Comparison of ENCODE assay signal across 9 cellular contexts in genomic region chr16:4626396-4626795, GRCh38. TPM values are rescaled to one million over a fixed set of nuclear protein-coding genes. Genes with fewer than 3 reads are reported as not detected.
DNase-seq lines count a peak whose midpoint lies in the region; ATAC-seq and TF ChIP-seq lines count a peak whose summit lies in the region.
"Had no signal": no experiment of that assay in that cellular context is flagged by ENCODE, and none has a peak within 500 bp of the region (broad histone marks: within the 10 kb centered on the region; RNA-seq: fewer than 3 reads in every experiment).

No MANE protein-coding gene starts in this region.

- TF ChIP-seq CTCF in GM12875 (IDR thresholded peaks at IDR 0.05; ENCODE audit: borderline replicate concordance, insufficient read depth, low read depth, low read length) (no peak), SU-DHL-6 (IDR thresholded peaks at IDR 0.05; ENCODE audit: insufficient read depth, low read length, poor library complexity, severe bottlenecking) (no peak), fibroblast of lung (conservative IDR thresholded peaks at IDR 0.05 in 1 of 2, IDR thresholded peaks at IDR 0.05 in 1 of 2; ENCODE audit: low read depth in 1 of 2, low read length in 2 of 2) (no peak), gastrocnemius medialis (IDR thresholded peaks at IDR 0.05 in 4 of 5, conservative IDR thresholded peaks at IDR 0.05 in 1 of 5) (no peak), GM10248 (IDR thresholded peaks at IDR 0.05; ENCODE audit: control extremely low read depth, extremely low read depth, low read depth, missing control alignments) (no peak)

- H3K4me3 ChIP-seq in GM12875 (ENCODE audit: low read depth, low read length) = peak overlapping the region; percentile 91
- H3K4me3 ChIP-seq in SU-DHL-6 (ENCODE audit: insufficient read depth, low read length, poor library complexity, severe bottlenecking) = no peak overlapping the region
- H3K4me3 ChIP-seq in fibroblast of lung (replicated peaks in 1 of 4; ENCODE audit: control extremely low read depth in 1 of 4, insufficient read depth in 1 of 4, low read depth in 3 of 4, low read length in 4 of 4) = peak overlapping the region; percentile 70 to 90 (median 76)
- peak overlapping the region; percentile 77 to 97 (median 82) for H3K4me3 ChIP-seq in gastrocnemius medialis

- CTCF ChIA-PET in GM10248 (lab: Yijun Ruan, JAX) = interaction anchor here (1.7 to 7.7 kb wide), 4 partner anchors 8 to 24 kb away, joined by 3 to 60 read pairs (median 46); partner anchors contain the start of gene UBALD1

- no peak for ATAC-seq in gastrocnemius medialis
- ATAC-seq in GM21381 (IDR thresholded peaks at IDR 0.05; ENCODE audit: unreplicated experiment) = no peak

- peak overlapping the region; percentile 67 for H3K4me2 ChIP-seq in SU-DHL-6 (ENCODE audit: low read depth, low read length, poor library complexity, severe bottlenecking)
- H3K4me2 ChIP-seq in fibroblast of lung (ENCODE audit: extremely low read depth, insufficient read depth, low read length) = peak overlapping the region; percentile 81

- H3K27me3 ChIP-seq in SU-DHL-6 (ENCODE audit: low read length) (no peaks in the 10 kb centered on the region), fibroblast of lung (ENCODE audit: control insufficient read depth, insufficient read depth, low read length) (no peaks in the 10 kb centered on the region), gastrocnemius medialis (no peaks in the 10 kb centered on the region)

- in situ Hi-C loops in gastrocnemius medialis (cut with MboI; ENCODE audit: low sequenced_read_pairs in 4 of 4) = no loop called here

- H3F3A ChIP-seq in SU-DHL-6 (ENCODE audit: insufficient read depth) = no peaks in the 10 kb centered on the region

- no peak for DNase-seq in fibroblast of lung (ENCODE audit: low read depth in 2 of 2)
- no peak for DNase-seq in gastrocnemius medialis
- DNase-seq in DMS53 treated with DMSO at 0.1 percent for 48 hours (lab: John Stamatoyannopoulos, UW; ENCODE audit: unreplicated experiment) = no peak
- DNase-seq in GM10248 (ENCODE audit: extremely low spot score) = no peak
- DNase-seq in GDM1 (lab: John Stamatoyannopoulos, UW) = no peak
- DNase-seq: activated CD4-positive, alpha-beta T cell treated with anti-CD3 and anti-CD28 coated beads for 1 hour had no signal

- H3K27ac ChIP-seq in SU-DHL-6 (ENCODE audit: low read depth, low read length) = no peak overlapping the region
- peak overlapping the region; percentile 97 for H3K27ac ChIP-seq in fibroblast of lung (ENCODE audit: insufficient read depth, low read length)
- H3K27ac ChIP-seq in gastrocnemius medialis = peak overlapping the region; percentile 88 to 96 (median 94)

- H3K9ac ChIP-seq in SU-DHL-6 (ENCODE audit: low read length) = peak overlapping the region; percentile 83
- no peak overlapping the region for H3K9ac ChIP-seq in fibroblast of lung (ENCODE audit: insufficient read depth, low read length)

- POLR2A ChIA-PET in GM10248 (lab: Yijun Ruan, JAX) = interaction anchor here (1.3 kb wide), 1 partner anchor 12 kb away, joined by 3 read pairs; no protein-coding TSS in a partner anchor

- H2AFZ ChIP-seq in SU-DHL-6 (ENCODE audit: low read depth, low read length, severe bottlenecking) (no peak overlapping the region), fibroblast of lung (ENCODE audit: low read length) (no peak overlapping the region)

- no peaks in the 10 kb centered on the region for H4K20me1 ChIP-seq in SU-DHL-6 (ENCODE audit: low read depth, low read length)
- no peaks in the 10 kb centered on the region for H4K20me1 ChIP-seq in fibroblast of lung (ENCODE audit: control insufficient read depth, extremely low read depth, insufficient read depth, low read length)

- peaks cover 5% of the 10 kb centered on the region for H3K4me1 ChIP-seq in fibroblast of lung (ENCODE audit: control insufficient read depth, extremely low read depth, insufficient read depth, low read length)
- peaks cover 19% of the 10 kb centered on the region in 2 donors for H3K4me1 ChIP-seq in gastrocnemius medialis

- H3K9me2 ChIP-seq in SU-DHL-6 (replicated peaks; ENCODE audit: insufficient read depth, low read length) = no peaks in the 10 kb centered on the region

- H3K79me2 ChIP-seq in SU-DHL-6 (ENCODE audit: insufficient read depth, low read length) (peaks cover 51% of the 10 kb centered on the region), fibroblast of lung (ENCODE audit: control insufficient read depth, insufficient read depth, low read length) (peaks cover 50% of the 10 kb centered on the region)

- TF ChIP-seq POLR2A in gastrocnemius medialis (IDR thresholded peaks at IDR 0.05) = no peak

- H3K9me3 ChIP-seq in SU-DHL-6 (ENCODE audit: insufficient read depth, low read length) = no peaks in the 10 kb centered on the region
- H3K9me3 ChIP-seq in fibroblast of lung (ENCODE audit: control insufficient read depth, insufficient read depth, low read depth, low read length) = no peaks in the 10 kb centered on the region
- H3K9me3 ChIP-seq in gastrocnemius medialis = no peaks in the 10 kb centered on the region

- intact Hi-C loops in gastrocnemius medialis (cut with DNase I; ENCODE audit: low total_unique reads) = no loop called here

- H3K36me3 ChIP-seq in SU-DHL-6 (ENCODE audit: low read length) = no peaks in the 10 kb centered on the region
- no peaks in the 10 kb centered on the region for H3K36me3 ChIP-seq in fibroblast of lung (ENCODE audit: control insufficient read depth, insufficient read depth, low read length)
- no peaks in the 10 kb centered on the region for H3K36me3 ChIP-seq in gastrocnemius medialis

RNA-seq across cellular contexts. Expression of gene MGRN1, which starts 1.8 kb away (rescaled TPM):
- total RNA-seq in fibroblast of lung = 15.9 and 26.1 TPM in 2 replicates
- 5.4 and 9.6 TPM in 2 replicates for polyA plus RNA-seq in fibroblast of lung
- 36.1 and 49.0 TPM in 2 replicates for polyA plus RNA-seq in fibroblast of lung (2012)
- 75.9 and 78.4 TPM in 2 replicates for polyA minus RNA-seq in fibroblast of lung (ENCODE audit: low replicate concordance)
- total RNA-seq in gastrocnemius medialis = 10 to 100 TPM; 33.8 to 62.9 (median 55.0) TPM

RNA-seq across cellular contexts. Expression of gene UBALD1, which starts 11.7 kb away (rescaled TPM):
- total RNA-seq in fibroblast of lung (3.6 and 4.4 TPM in 2 replicates), gastrocnemius medialis (10 to 100 TPM; 13.5 to 19.0 (median 15.4) TPM)
- polyA plus RNA-seq in fibroblast of lung = 2.2 and 3.7 TPM in 2 replicates
- 16.1 and 20.2 TPM in 2 replicates for polyA plus RNA-seq in fibroblast of lung (2012)
- polyA minus RNA-seq in fibroblast of lung (ENCODE audit: low replicate concordance) = 4.7 and 6.0 TPM in 2 replicates
